In the genomic region with DNA sequence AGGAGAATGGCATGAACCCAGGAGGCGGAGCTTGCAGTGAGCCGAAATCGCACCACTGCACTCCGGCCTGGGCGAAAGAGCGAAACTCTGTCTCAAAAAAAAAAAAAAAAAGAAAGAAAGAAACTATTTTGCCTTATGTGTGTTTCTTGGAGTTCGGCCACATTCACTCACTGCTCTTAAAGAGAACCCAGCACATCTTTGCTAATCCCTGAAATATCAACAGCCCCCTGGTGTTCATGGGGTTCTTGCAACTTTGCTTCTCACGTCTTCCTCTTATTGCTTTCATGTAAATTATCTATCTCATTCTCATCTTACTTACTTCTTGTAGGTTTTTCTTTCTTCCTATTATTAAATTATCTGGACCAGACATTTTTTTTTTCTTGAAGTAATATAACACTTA, we compare ENCODE assay signal across 27 cellular contexts.
"Had no signal": no experiment of that assay in that cellular context is flagged by ENCODE, and none has a peak within 500 bp of the region (broad histone marks: within the 10 kb centered on the region; RNA-seq: fewer than 3 reads in every experiment).

No MANE protein-coding gene starts in this region.

- H3K36me3 Mint-ChIP-seq: immature natural killer cell; mesothelial cell of epicardium; naive thymus-derived CD4-positive, alpha-beta T cell; natural killer cell treated with Interleukin-12 subunit alpha and Interleukin-12 subunit beta and Interleukin-15 and Interleukin-18, amount 100 ng/mL, for 72 hours; stimulated activated effector memory CD8-positive, alpha-beta T cell treated with anti-CD3 and anti-CD28 coated beads, Interleukin-12 subunit alpha, Interleukin-12 subunit beta, amount 100 ng/mL, for 72 hours; type B pancreatic cell had no signal

- H3K36me3 ChIP-seq: left lung, lower lobe of right lung, ovary, right atrium auricular region, sigmoid colon, spleen, suprapubic skin, thoracic aorta, tibial artery, uterus had no signal

- H3K4me3 Mint-ChIP-seq: immature natural killer cell; mesothelial cell of epicardium; naive thymus-derived CD4-positive, alpha-beta T cell; natural killer cell treated with Interleukin-12 subunit alpha and Interleukin-12 subunit beta and Interleukin-15 and Interleukin-18, amount 100 ng/mL, for 72 hours; stimulated activated effector memory CD8-positive, alpha-beta T cell treated with anti-CD3 and anti-CD28 coated beads, Interleukin-12 subunit alpha, Interleukin-12 subunit beta, amount 100 ng/mL, for 72 hours; stimulated activated naive CD8-positive, alpha-beta T cell treated with anti-CD3 and anti-CD28 coated beads, Interleukin-15, Interleukin-2, amounts not matched to agents 100 ng/mL and 50 ng/mL, for 24 hours; type B pancreatic cell had no signal

- H3K4me3 ChIP-seq: left lung, lower lobe of right lung, mucosa of descending colon, ovary, right atrium auricular region, sigmoid colon, spleen, suprapubic skin, thoracic aorta, tibial artery, uterus had no signal

- ATAC-seq: left colon; left lung; lower lobe of right lung; mucosa of descending colon; naive thymus-derived CD4-positive, alpha-beta T cell; natural killer cell treated with Interleukin-12 subunit alpha and Interleukin-12 subunit beta and Interleukin-15 and Interleukin-18, amount 100 ng/mL, for 72 hours; stimulated activated effector memory CD8-positive, alpha-beta T cell treated with anti-CD3 and anti-CD28 coated beads, Interleukin-12 subunit alpha, Interleukin-12 subunit beta, amount 100 ng/mL, for 72 hours had no signal

- H3K27ac Mint-ChIP-seq: immature natural killer cell; mesothelial cell of epicardium; naive thymus-derived CD4-positive, alpha-beta T cell; natural killer cell treated with Interleukin-12 subunit alpha and Interleukin-12 subunit beta and Interleukin-15 and Interleukin-18, amount 100 ng/mL, for 72 hours; progenitor cell of endocrine pancreas; stimulated activated effector memory CD8-positive, alpha-beta T cell treated with anti-CD3 and anti-CD28 coated beads, Interleukin-12 subunit alpha, Interleukin-12 subunit beta, amount 100 ng/mL, for 72 hours; stimulated activated naive CD8-positive, alpha-beta T cell treated with anti-CD3 and anti-CD28 coated beads, Interleukin-15, Interleukin-2, amounts not matched to agents 100 ng/mL and 50 ng/mL, for 24 hours; type B pancreatic cell had no signal

- H3K4me1 Mint-ChIP-seq: stimulated activated effector memory CD8-positive, alpha-beta T cell treated with anti-CD3 and anti-CD28 coated beads, Interleukin-12 subunit alpha, Interleukin-12 subunit beta, amount 100 ng/mL, for 72 hours had no signal

- H3K9me3 Mint-ChIP-seq: mesothelial cell of epicardium; natural killer cell treated with Interleukin-12 subunit alpha and Interleukin-12 subunit beta and Interleukin-15 and Interleukin-18, amount 100 ng/mL, for 72 hours; stimulated activated naive CD8-positive, alpha-beta T cell treated with anti-CD3 and anti-CD28 coated beads, Interleukin-15, Interleukin-2, amounts not matched to agents 100 ng/mL and 50 ng/mL, for 24 hours; type B pancreatic cell had no signal

- DNase-seq: hypothalamus; immature natural killer cell; kidney; left colon; left lung; lower lobe of right lung; mammary epithelial cell; mesenchymal stem cell; mucosa of descending colon; naive thymus-derived CD4-positive, alpha-beta T cell; ovary; sigmoid colon; small intestine; spleen; stimulated activated CD4-positive, alpha-beta T cell treated with anti-CD3 and anti-CD28 coated beads, Interleukin-4, amount 100 ng/mL, for 24 hours; stimulated activated naive CD4-positive, alpha-beta T cell; tibial artery; uterus had no signal

- H3K9me3 ChIP-seq: left lung, lower lobe of right lung, mucosa of descending colon, ovary, right atrium auricular region, sigmoid colon, spleen, suprapubic skin, thoracic aorta, tibial artery, uterus had no signal

- H3K4me1 ChIP-seq: left lung, lower lobe of right lung, right atrium auricular region, sigmoid colon, spleen, suprapubic skin, tibial artery, uterus had no signal

- H3K27me3 ChIP-seq: left lung, ovary, right atrium auricular region, suprapubic skin, tibial artery, uterus had no signal

- H3K27me3 Mint-ChIP-seq: natural killer cell treated with Interleukin-12 subunit alpha and Interleukin-12 subunit beta and Interleukin-15 and Interleukin-18, amount 100 ng/mL, for 72 hours; stimulated activated naive CD8-positive, alpha-beta T cell treated with anti-CD3 and anti-CD28 coated beads, Interleukin-15, Interleukin-2, amounts not matched to agents 100 ng/mL and 50 ng/mL, for 24 hours had no signal

- H3K27ac ChIP-seq: left lung, lower lobe of right lung, ovary, right atrium auricular region, sigmoid colon, spleen, suprapubic skin, thoracic aorta, tibial artery, uterus had no signal
